ENCODE assay signal across 8 cellular contexts in genomic region chr20:45857836-45858250, GRCh38. TPM values are rescaled to one million over a fixed set of nuclear protein-coding genes. Genes with fewer than 3 reads are reported as not detected.
DNase-seq lines count a peak whose midpoint lies in the region; ATAC-seq and TF ChIP-seq lines count a peak whose summit lies in the region.

No MANE protein-coding gene starts in this region.

- in situ Hi-C loops in IMR-90 (cut with MboI; ENCODE audit: low sequenced_read_pairs), result no loop called here

- H3K4me1 ChIP-seq in IMR-90 (ENCODE audit: control insufficient read depth, insufficient read depth, low read length), result peaks cover 8% of the 10 kb centered on the region; the same call in 1 of the 2 replicates

- H2BK15ac ChIP-seq in IMR-90 (ENCODE audit: low read depth, low read length), result no peak overlapping the region

- no peak for TF ChIP-seq RAD21 in IMR-90 (IDR thresholded peaks at IDR 0.05; ENCODE audit: low read length)

- H3K9me3 ChIP-seq in IMR-90 (ENCODE audit: control insufficient read depth, insufficient read depth, low read length), result no peaks in the 10 kb centered on the region

- BruUV-seq in IMR-90 (replicated peaks; lab: Mats Ljungman, UMichigan), result no TSS peak

- H3K36me3 ChIP-seq in IMR-90 (ENCODE audit: control insufficient read depth, insufficient read depth, low read length), result peaks cover 6% of the 10 kb centered on the region; the same call in 1 of the 2 replicates

- no peaks in the 10 kb centered on the region for H4K20me1 ChIP-seq in IMR-90 (ENCODE audit: insufficient read depth, low read length)

- H4K5ac ChIP-seq in IMR-90 (ENCODE audit: low read depth, low read length), result peak overlapping the region; percentile 91

- no peaks in the 10 kb centered on the region for H3K27me3 Mint-ChIP-seq in activated naive CD8-positive, alpha-beta T cell treated with anti-CD3 and anti-CD28 coated beads for 36 hours
- H3K27me3 Mint-ChIP-seq in immature natural killer cell (ENCODE audit: low read depth in 3 of 3), result peaks cover 0 to 9% (median 4%) of the 10 kb centered on the region in 3 donors
- H3K27me3 Mint-ChIP-seq in stimulated activated naive CD8-positive, alpha-beta T cell treated with anti-CD3 and anti-CD28 coated beads, Interleukin-15, Interleukin-2, amounts not matched to agents 100 ng/mL and 50 ng/mL, for 24 hours, result no peaks in the 10 kb centered on the region

- H3K23ac ChIP-seq in IMR-90 (ENCODE audit: low read depth, low read length), result no peak overlapping the region

- dilution Hi-C loops in IMR-90 (cut with HindIII; ENCODE audit: low sequenced_read_pairs, unreplicated experiment), result no loop called here

- peak overlapping the region; percentile 92 for H2AK9ac ChIP-seq in IMR-90 (replicated peaks; ENCODE audit: low read depth, low read length, poor library complexity)

- H2AK5ac ChIP-seq in IMR-90 (ENCODE audit: low read depth, low read length), result peak overlapping the region; percentile 74

- CTCF ChIA-PET in IMR-90 (lab: Yijun Ruan, JAX), result interaction anchor here (1.3 kb wide), 1 partner anchor 10 kb away, joined by 4 read pairs; no protein-coding TSS in a partner anchor

- H3K4me1 Mint-ChIP-seq in activated naive CD8-positive, alpha-beta T cell treated with anti-CD3 and anti-CD28 coated beads for 36 hours, result peaks cover 42% of the 10 kb centered on the region
- peaks cover 48 to 67% of the 10 kb centered on the region in 2 donors for H3K4me1 Mint-ChIP-seq in immature natural killer cell
- peaks cover 39% of the 10 kb centered on the region for H3K4me1 Mint-ChIP-seq in stimulated activated naive CD8-positive, alpha-beta T cell treated with anti-CD3 and anti-CD28 coated beads, Interleukin-15, Interleukin-2, amounts not matched to agents 100 ng/mL and 50 ng/mL, for 24 hours (ENCODE audit: low read depth)

- DNase-seq in GF-D8 (lab: John Stamatoyannopoulos, UW) (peak; percentile 11), IMR-90 (no peak), immature natural killer cell (no peak), posterior vena cava (ENCODE audit: low spot score) (no peak), GOT3 (lab: John Stamatoyannopoulos, UW) (no peak)
- peak; percentile 58 for DNase-seq in activated naive CD8-positive, alpha-beta T cell treated with anti-CD3 and anti-CD28 coated beads for 36 hours

- peak overlapping the region; percentile 30; the same call in 1 of the 2 replicates for H2BK120ac ChIP-seq in IMR-90 (ENCODE audit: low read depth, low read length)

- peak overlapping the region; percentile 78 for H4K91ac ChIP-seq in IMR-90 (ENCODE audit: insufficient read depth, low read depth, low read length)

- peak overlapping the region; percentile 81 for H3K4ac ChIP-seq in IMR-90 (ENCODE audit: low read depth, low read length)

- H3K27ac ChIP-seq in IMR-90 (ENCODE audit: insufficient read depth, low read length), result peak overlapping the region; percentile 64

- no peaks in the 10 kb centered on the region for H3K27me3 ChIP-seq in IMR-90 (ENCODE audit: control insufficient read depth, insufficient read depth, low read length)

- peak overlapping the region; percentile 82 to 95 for H4K8ac ChIP-seq in IMR-90 (ENCODE audit: low read depth in 2 of 2, low read length in 2 of 2)

- H3K18ac ChIP-seq in IMR-90 (ENCODE audit: low read depth, low read length), result peak overlapping the region; percentile 6; the same call in 1 of the 2 replicates

- peak overlapping the region; percentile 65 for H3K9ac ChIP-seq in IMR-90 (ENCODE audit: low read depth, low read length)

- peak overlapping the region; percentile 97 for H2AFZ ChIP-seq in IMR-90 (replicated peaks; ENCODE audit: low read length, poor library complexity)

- H3K9me3 Mint-ChIP-seq in activated naive CD8-positive, alpha-beta T cell treated with anti-CD3 and anti-CD28 coated beads for 36 hours, result no peaks in the 10 kb centered on the region
- H3K9me3 Mint-ChIP-seq in immature natural killer cell, result no peaks in the 10 kb centered on the region
- H3K9me3 Mint-ChIP-seq in stimulated activated naive CD8-positive, alpha-beta T cell treated with anti-CD3 and anti-CD28 coated beads, Interleukin-15, Interleukin-2, amounts not matched to agents 100 ng/mL and 50 ng/mL, for 24 hours, result no peaks in the 10 kb centered on the region

- H3K36me3 Mint-ChIP-seq in activated naive CD8-positive, alpha-beta T cell treated with anti-CD3 and anti-CD28 coated beads for 36 hours, result peaks cover 6% of the 10 kb centered on the region
- peaks cover 0 to 9% (median 3%) of the 10 kb centered on the region in 3 donors for H3K36me3 Mint-ChIP-seq in immature natural killer cell
- peaks cover 7% of the 10 kb centered on the region for H3K36me3 Mint-ChIP-seq in stimulated activated naive CD8-positive, alpha-beta T cell treated with anti-CD3 and anti-CD28 coated beads, Interleukin-15, Interleukin-2, amounts not matched to agents 100 ng/mL and 50 ng/mL, for 24 hours (ENCODE audit: low read depth)

- H2BK5ac ChIP-seq in IMR-90 (ENCODE audit: low read depth, low read length, poor library complexity, severe bottlenecking), result peak overlapping the region; percentile 72

- POLR2A ChIA-PET in IMR-90 (lab: Charles Lee; ENCODE audit: unreplicated experiment), result no interaction called here

- no peak for TF ChIP-seq POLR2A in IMR-90 (IDR thresholded peaks at IDR 0.05; ENCODE audit: low read depth, low read length)

- WGBS in IMR-90 (ENCODE audit: extremely low coverage in 2 of 2, insufficient read length in 1 of 2), 2 experiments, result 23% methylated on average over 3 of the region's 14 CpGs; no CpG with 5 or more reads in 1 of the 2 experiments

- peak overlapping the region; percentile 84 for H3K4me2 ChIP-seq in IMR-90 (ENCODE audit: low read depth, low read length)

- no peak overlapping the region for H3K56ac ChIP-seq in IMR-90 (ENCODE audit: extremely low read depth, insufficient read depth, low read length)

- H3K4me3 ChIP-seq in IMR-90 (ENCODE audit: insufficient read depth, low read depth, low read length), result peak overlapping the region; percentile 53

- peak overlapping the region; percentile 96 for H3K4me3 Mint-ChIP-seq in activated naive CD8-positive, alpha-beta T cell treated with anti-CD3 and anti-CD28 coated beads for 36 hours
- H3K4me3 Mint-ChIP-seq in immature natural killer cell, result peak overlapping the region; percentile 94 to 97 (median 96)
- H3K4me3 Mint-ChIP-seq in stimulated activated naive CD8-positive, alpha-beta T cell treated with anti-CD3 and anti-CD28 coated beads, Interleukin-15, Interleukin-2, amounts not matched to agents 100 ng/mL and 50 ng/mL, for 24 hours, result peak overlapping the region; percentile 91

- peaks cover 23 to 63% of the 10 kb centered on the region in 2 experiments for H3K79me1 ChIP-seq in IMR-90 (ENCODE audit: low read depth in 1 of 2, low read length in 2 of 2)

- H3K14ac ChIP-seq in IMR-90 (replicated peaks; ENCODE audit: low read depth, low read length), result peak overlapping the region; percentile 73

- ATAC-seq in GM21367 (IDR thresholded peaks at IDR 0.05; ENCODE audit: unreplicated experiment), result peak; percentile 21
- peak; percentile 12 for ATAC-seq in IMR-90 (ENCODE audit: low read depth)

- H3K27ac Mint-ChIP-seq in activated naive CD8-positive, alpha-beta T cell treated with anti-CD3 and anti-CD28 coated beads for 36 hours, result peak overlapping the region; percentile 98
- H3K27ac Mint-ChIP-seq in immature natural killer cell, result peak overlapping the region; percentile 95 to 99 (median 98)
- H3K27ac Mint-ChIP-seq in stimulated activated naive CD8-positive, alpha-beta T cell treated with anti-CD3 and anti-CD28 coated beads, Interleukin-15, Interleukin-2, amounts not matched to agents 100 ng/mL and 50 ng/mL, for 24 hours, result peak overlapping the region; percentile 95

- H2BK20ac ChIP-seq in IMR-90 (ENCODE audit: low read depth, low read length), result no peak overlapping the region

- TF ChIP-seq CTCF in IMR-90 (conservative IDR thresholded peaks at IDR 0.05; ENCODE audit: low read depth, low read length), result no peak

- H3K9me1 ChIP-seq in IMR-90 (ENCODE audit: insufficient read depth, low read length), result peaks cover 8% of the 10 kb centered on the region

- intact Hi-C loops in IMR-90 (cut with micrococcal nuclease) (loop anchor here (2.0 kb wide), 2 partner anchors 73 to 77 kb away; partner anchors contain the start of gene PCIF1), posterior vena cava (cut with DNase I) (no loop called here)

RNA-seq across cellular contexts. Expression of gene ZSWIM3, which starts 0.4 kb away (rescaled TPM):
- total RNA-seq in IMR-90 (2012; rRNA removed), result 8.1 and 8.6 TPM in 2 replicates
- 2.8 and 3.3 TPM in 2 replicates for polyA plus RNA-seq in IMR-90 (2012; rRNA removed)
- 1.6 and 2.3 TPM in 2 replicates for polyA plus RNA-seq in IMR-90 (2012; cell fraction: cytosol; rRNA removed)
- 3.4 and 3.5 TPM in 2 replicates for polyA plus RNA-seq in IMR-90 (2012; cell fraction: nucleus; rRNA removed; ENCODE audit: low replicate concordance)
- 1 to 10 TPM; 3.5 to 3.8 TPM for total RNA-seq in activated naive CD8-positive, alpha-beta T cell treated with anti-CD3 and anti-CD28 coated beads for 36 hours
- 1 to 10 TPM in 2 of 3 donors, not detected in 1; 1.2 to 3.1 TPM for polyA plus RNA-seq in immature natural killer cell
- total RNA-seq in posterior vena cava, result 1 to 10 TPM; 2.3 to 2.5 TPM

RNA-seq across cellular contexts. Expression of gene ACOT8, which starts 0.7 kb away (rescaled TPM):
- total RNA-seq in IMR-90 (2012; rRNA removed), result 27.8 and 29.8 TPM in 2 replicates
- 47.5 and 54.3 TPM in 2 replicates for polyA plus RNA-seq in IMR-90 (2012; rRNA removed)
- 52.2 and 67.2 TPM in 2 replicates for polyA plus RNA-seq in IMR-90 (2012; cell fraction: cytosol; rRNA removed)
- 51.7 and 74.1 TPM in 2 replicates for polyA plus RNA-seq in IMR-90 (2012; cell fraction: nucleus; rRNA removed; ENCODE audit: low replicate concordance)
- total RNA-seq in activated naive CD8-positive, alpha-beta T cell treated with anti-CD3 and anti-CD28 coated beads for 36 hours, result 10 to 100 TPM; 18.6 to 19.3 TPM
- polyA plus RNA-seq in immature natural killer cell, result 10 to 100 TPM; 46.9 to 83.7 (median 50.2) TPM
- total RNA-seq in posterior vena cava, result 10 to 100 TPM; 12.2 to 14.1 TPM

RNA-seq across cellular contexts. Expression of gene ZSWIM1, which starts 23.2 kb away (rescaled TPM):
- total RNA-seq in IMR-90 (2012; rRNA removed), result 7.8 and 10.0 TPM in 2 replicates
- 4.2 and 4.6 TPM in 2 replicates for polyA plus RNA-seq in IMR-90 (2012; rRNA removed)
- polyA plus RNA-seq in IMR-90 (2012; cell fraction: cytosol; rRNA removed), result 2.0 and 3.7 TPM in 2 replicates
- polyA plus RNA-seq in IMR-90 (2012; cell fraction: nucleus; rRNA removed; ENCODE audit: low replicate concordance), result 4.0 and 5.2 TPM in 2 replicates
- total RNA-seq in activated naive CD8-positive, alpha-beta T cell treated with anti-CD3 and anti-CD28 coated beads for 36 hours, result 10 to 100 TPM; 10.6 to 11.1 TPM
- under 1 TPM in 2 of 3 donors, not detected in 1; 0.55 to 0.68 TPM for polyA plus RNA-seq in immature natural killer cell
- 1 to 10 TPM; 6.5 to 7.0 TPM for total RNA-seq in posterior vena cava

RNA-seq across cellular contexts. Expression of gene SNX21, which starts 24.2 kb away (rescaled TPM):
- total RNA-seq in IMR-90 (2012; rRNA removed) (10.0 and 11.1 TPM in 2 replicates), posterior vena cava (10 to 100 TPM; 35.8 to 55.4 TPM)
- polyA plus RNA-seq in IMR-90 (2012; rRNA removed) (17.9 and 19.2 TPM in 2 replicates), immature natural killer cell (1 to 10 TPM; 1.6 to 2.5 (median 2.2) TPM)
- polyA plus RNA-seq in IMR-90 (2012; cell fraction: cytosol; rRNA removed), result 29.5 and 31.6 TPM in 2 replicates
- 25.5 and 46.9 TPM in 2 replicates for polyA plus RNA-seq in IMR-90 (2012; cell fraction: nucleus; rRNA removed; ENCODE audit: low replicate concordance)
- 1 to 10 TPM; 1.3 to 1.5 TPM for total RNA-seq in activated naive CD8-positive, alpha-beta T cell treated with anti-CD3 and anti-CD28 coated beads for 36 hours

RNA-seq across cellular contexts. Expression of gene SPATA25, which starts 29.6 kb away (rescaled TPM):
- total RNA-seq in IMR-90 (2012; rRNA removed), result 0.18 TPM in 1 of 2 replicates, not detected in the other
- 0.36 and 1.0 TPM in 2 replicates for polyA plus RNA-seq in IMR-90 (2012; rRNA removed)
- polyA plus RNA-seq in IMR-90 (2012; cell fraction: cytosol; rRNA removed), result 0.19 and 0.57 TPM in 2 replicates
- polyA plus RNA-seq in IMR-90 (2012; cell fraction: nucleus; rRNA removed; ENCODE audit: low replicate concordance), result 2.2 and 4.8 TPM in 2 replicates
- 1 to 10 TPM in 1 of 2 experiments, under 1 TPM in 1; 0.90 to 1.0 TPM for total RNA-seq in activated naive CD8-positive, alpha-beta T cell treated with anti-CD3 and anti-CD28 coated beads for 36 hours
- polyA plus RNA-seq in immature natural killer cell, result not detected
- 1 to 10 TPM in 1 of 2 donors, under 1 TPM in 1; 1.00 to 9.6 TPM for total RNA-seq in posterior vena cava

Comparison
In these comparisons a context has a peak if more than half of its experiments do, and no peak if none do; other contexts are left out.
1. DNase-seq: peak in GF-D8 (single experiment) and activated naive CD8-positive, alpha-beta T cell treated with anti-CD3 and anti-CD28 coated beads for 36 hours (single experiment); none in IMR-90 (single experiment), immature natural killer cell (0 of 3), posterior vena cava (single experiment) and GOT3 (single experiment).
2. Peak in every context shown above with its lines, with median percentiles within 50 percentile points of each other: H3K27ac Mint-ChIP-seq and H3K4me3 Mint-ChIP-seq.